In genomic region chr4:6123541-6123940, GRCh38 we compare ENCODE assay signal across 23 cellular contexts.
"Had no signal": no experiment of that assay in that cellular context is flagged by ENCODE, and none has a peak within 500 bp of the region (broad histone marks: within the 10 kb centered on the region; RNA-seq: fewer than 3 reads in every experiment).

No MANE protein-coding gene starts in this region.

- H3K27me3 Mint-ChIP-seq: activated CD4-positive, alpha-beta memory T cell treated with anti-CD3 and anti-CD28 coated beads for 36 hours; activated naive CD8-positive, alpha-beta T cell treated with anti-CD3 and anti-CD28 coated beads for 36 hours had no signal

- H3K36me3 ChIP-seq: uterus had no signal

- H3K27me3 ChIP-seq: foreskin keratinocyte, testis, uterus had no signal

- H3K36me3 Mint-ChIP-seq: activated CD4-positive, alpha-beta memory T cell treated with anti-CD3 and anti-CD28 coated beads for 36 hours; activated naive CD8-positive, alpha-beta T cell treated with anti-CD3 and anti-CD28 coated beads for 36 hours had no signal

- H3K4me1 ChIP-seq: foreskin keratinocyte, testis, uterus had no signal

- H2AFZ ChIP-seq: hepatocyte had no signal

- H3K9me3 Mint-ChIP-seq: activated CD4-positive, alpha-beta memory T cell treated with anti-CD3 and anti-CD28 coated beads for 36 hours; activated naive CD8-positive, alpha-beta T cell treated with anti-CD3 and anti-CD28 coated beads for 36 hours; activated T-helper 1 cell treated with anti-CD3 and anti-CD28 coated beads, Interleukin-12 subunit alpha, Interleukin-12 subunit beta, Interleukin-2, Interleukin-4 antibody, amounts not matched to agents 30 ng/mL and 10 ng/mL and 1 ng/mL, durations not matched to agents 14 hours and 24 hours and 36 hours; nephron progenitor cell had no signal

- H3K4me3 Mint-ChIP-seq: activated CD4-positive, alpha-beta memory T cell treated with anti-CD3 and anti-CD28 coated beads for 36 hours; activated naive CD8-positive, alpha-beta T cell treated with anti-CD3 and anti-CD28 coated beads for 36 hours; activated T-helper 1 cell treated with anti-CD3 and anti-CD28 coated beads, Interleukin-12 subunit alpha, Interleukin-12 subunit beta, Interleukin-2, Interleukin-4 antibody, amounts not matched to agents 30 ng/mL and 10 ng/mL and 1 ng/mL, durations not matched to agents 14 hours and 24 hours and 36 hours; nephron progenitor cell had no signal

- DNase-seq: activated CD4-positive, alpha-beta memory T cell treated with anti-CD3 and anti-CD28 coated beads for 36 hours; activated CD4-positive, alpha-beta T cell treated with anti-CD3 and anti-CD28 coated beads for 48 hours; activated CD4-positive, CD25-positive, alpha-beta regulatory T cell; activated naive CD8-positive, alpha-beta T cell treated with anti-CD3 and anti-CD28 coated beads for 36 hours; activated T-cell treated with anti-CD3 and anti-CD28 coated beads for 4 hours; effector CD8-positive, alpha-beta T cell; foreskin keratinocyte; left ventricle myocardium superior; mammary epithelial cell; nephron progenitor cell; nucleus accumbens; small intestine; stimulated activated CD4-positive, alpha-beta T cell treated with anti-CD3 and anti-CD28 coated beads, Interleukin-15, amount 100 ng/mL, for 24 hours; stimulated activated CD8-positive, alpha-beta memory T cell treated with anti-CD3 and anti-CD28 coated beads, Interleukin-4, amount 100 ng/mL, for 48 hours; stimulated activated naive CD4-positive, alpha-beta T cell; T-helper 1 cell; T1000; testis; trophoblast cell; uterus had no signal

- H3K4me2 ChIP-seq: hepatocyte had no signal

- ATAC-seq: foreskin keratinocyte, left ventricle myocardium superior, sciatic nerve had no signal

- H3K79me2 ChIP-seq: hepatocyte had no signal

- H3K27ac ChIP-seq: foreskin keratinocyte, hepatocyte, testis, uterus had no signal

- H3K4me3 ChIP-seq: hepatocyte, testis, uterus had no signal

- H3K27ac Mint-ChIP-seq: activated CD4-positive, alpha-beta memory T cell treated with anti-CD3 and anti-CD28 coated beads for 36 hours; activated naive CD8-positive, alpha-beta T cell treated with anti-CD3 and anti-CD28 coated beads for 36 hours; activated T-helper 1 cell treated with anti-CD3 and anti-CD28 coated beads, Interleukin-12 subunit alpha, Interleukin-12 subunit beta, Interleukin-2, Interleukin-4 antibody, amounts not matched to agents 30 ng/mL and 10 ng/mL and 1 ng/mL, durations not matched to agents 14 hours and 24 hours and 36 hours; nephron progenitor cell had no signal

- H3K9me3 ChIP-seq: testis, uterus had no signal

- H3K4me1 Mint-ChIP-seq: activated naive CD8-positive, alpha-beta T cell treated with anti-CD3 and anti-CD28 coated beads for 36 hours had no signal
